In genomic region chr7:30971440-30971839, GRCh38 we compare ENCODE assay signal across 29 cellular contexts. TPM values are rescaled to one million over a fixed set of nuclear protein-coding genes. Genes with fewer than 3 reads are reported as not detected.
"Had no signal": no experiment of that assay in that cellular context is flagged by ENCODE, and none has a peak within 500 bp of the region (broad histone marks: within the 10 kb centered on the region; RNA-seq: fewer than 3 reads in every experiment).

No MANE protein-coding gene starts in this region.

- H3K9me3 ChIP-seq: ascending aorta, heart left ventricle, pancreas, psoas muscle, sigmoid colon, suprapubic skin, tibial artery, upper lobe of right lung had no signal

- H3K4me1 ChIP-seq: ascending aorta, pancreas, psoas muscle, suprapubic skin, upper lobe of right lung had no signal

- H3K27ac ChIP-seq: ascending aorta, cardiac muscle cell, heart left ventricle, pancreas, psoas muscle, sigmoid colon, suprapubic skin, tibial artery, upper lobe of right lung had no signal

- H3K4me3 Mint-ChIP-seq: activated CD4-positive, alpha-beta memory T cell treated with anti-CD3 and anti-CD28 coated beads for 36 hours; activated CD4-positive, alpha-beta T cell treated with anti-CD3 and anti-CD28 coated beads, Interleukin-2, amount 10 ng/mL, durations not matched to agents 24 days and 14 days; activated naive CD4-positive, alpha-beta T cell treated with anti-CD3 and anti-CD28 coated beads, Interleukin-2, amount 10 ng/mL, durations not matched to agents 7 days and 5 days; activated naive CD8-positive, alpha-beta T cell treated with anti-CD3 and anti-CD28 coated beads, Interleukin-2, amount 10 ng/mL, durations not matched to agents 7 days and 5 days; activated T-cell treated with anti-CD3 and anti-CD28 coated beads, Interleukin-2, amount 50 U/mL, for 24 hours; brain; immature natural killer cell; naive B cell had no signal

- H3K9me3 Mint-ChIP-seq: activated CD4-positive, alpha-beta memory T cell treated with anti-CD3 and anti-CD28 coated beads for 36 hours; activated CD4-positive, alpha-beta T cell treated with anti-CD3 and anti-CD28 coated beads, Interleukin-2, amount 10 ng/mL, durations not matched to agents 24 days and 14 days; activated naive CD4-positive, alpha-beta T cell treated with anti-CD3 and anti-CD28 coated beads, Interleukin-2, amount 10 ng/mL, durations not matched to agents 7 days and 5 days; activated naive CD8-positive, alpha-beta T cell treated with anti-CD3 and anti-CD28 coated beads, Interleukin-2, amount 10 ng/mL, durations not matched to agents 7 days and 5 days; activated T-cell treated with anti-CD3 and anti-CD28 coated beads, Interleukin-2, amount 50 U/mL, for 24 hours; brain; immature natural killer cell had no signal

- ATAC-seq: T-helper 17 cell, upper lobe of right lung had no signal

- H3K27ac Mint-ChIP-seq: activated CD4-positive, alpha-beta memory T cell treated with anti-CD3 and anti-CD28 coated beads for 36 hours; activated CD4-positive, alpha-beta T cell treated with anti-CD3 and anti-CD28 coated beads, Interleukin-2, amount 10 ng/mL, durations not matched to agents 24 days and 14 days; activated naive CD4-positive, alpha-beta T cell treated with anti-CD3 and anti-CD28 coated beads, Interleukin-2, amount 10 ng/mL, durations not matched to agents 7 days and 5 days; activated naive CD8-positive, alpha-beta T cell treated with anti-CD3 and anti-CD28 coated beads, Interleukin-2, amount 10 ng/mL, durations not matched to agents 7 days and 5 days; activated T-cell treated with anti-CD3 and anti-CD28 coated beads, Interleukin-2, amount 50 U/mL, for 24 hours; brain; immature natural killer cell; T-helper 17 cell had no signal

- H3K36me3 Mint-ChIP-seq: activated CD4-positive, alpha-beta memory T cell treated with anti-CD3 and anti-CD28 coated beads for 36 hours; activated naive CD4-positive, alpha-beta T cell treated with anti-CD3 and anti-CD28 coated beads, Interleukin-2, amount 10 ng/mL, durations not matched to agents 7 days and 5 days; activated naive CD8-positive, alpha-beta T cell treated with anti-CD3 and anti-CD28 coated beads, Interleukin-2, amount 10 ng/mL, durations not matched to agents 7 days and 5 days; brain; immature natural killer cell; naive B cell had no signal

- H3K27me3 ChIP-seq: ascending aorta, pancreas, upper lobe of right lung had no signal

- DNase-seq: activated CD4-positive, alpha-beta memory T cell treated with anti-CD3 and anti-CD28 coated beads for 36 hours; activated CD4-positive, alpha-beta T cell treated with anti-CD3 and anti-CD28 coated beads, Interleukin-2, amount 10 ng/mL, durations not matched to agents 24 days and 14 days; activated CD4-positive, CD25-positive, alpha-beta regulatory T cell treated with anti-CD3 and anti-CD28 coated beads, Interleukin-2, amount 50 U/mL, for 72 hours; activated gamma-delta T cell; activated naive CD4-positive, alpha-beta T cell treated with anti-CD3 and anti-CD28 coated beads, Interleukin-2, amount 10 ng/mL, durations not matched to agents 7 days and 5 days; activated naive CD8-positive, alpha-beta T cell treated with anti-CD3 and anti-CD28 coated beads, Interleukin-2, amount 10 ng/mL, durations not matched to agents 7 days and 5 days; activated T-cell treated with anti-CD3 and anti-CD28 coated beads, Interleukin-2, amount 50 U/mL, for 24 hours; cortex of kidney; foreskin fibroblast; heart left ventricle; hypothalamus; immature natural killer cell; kidney glomerular epithelial cell; naive B cell; psoas muscle; sigmoid colon; small intestine; stimulated activated naive CD4-positive, alpha-beta T cell; T-helper 17 cell; T1000; tibial artery; upper lobe of right lung had no signal

- H3K4me3 ChIP-seq: ascending aorta, cardiac muscle cell, heart left ventricle, pancreas, psoas muscle, sigmoid colon, suprapubic skin, tibial artery, upper lobe of right lung had no signal

- H3K36me3 ChIP-seq: ascending aorta, cardiac muscle cell, heart left ventricle, pancreas, sigmoid colon, suprapubic skin, tibial artery, upper lobe of right lung had no signal

RNA-seq across cellular contexts. Expression of gene GHRHR, which starts 7.7 kb away (rescaled TPM):
- total RNA-seq: activated CD4-positive, alpha-beta memory T cell treated with anti-CD3 and anti-CD28 coated beads for 36 hours; activated CD4-positive, alpha-beta T cell treated with anti-CD3 and anti-CD28 coated beads, Interleukin-2, amount 10 ng/mL, durations not matched to agents 24 days and 14 days; activated naive CD8-positive, alpha-beta T cell treated with anti-CD3 and anti-CD28 coated beads, Interleukin-2, amount 10 ng/mL, durations not matched to agents 7 days and 5 days; ascending aorta; cardiac muscle cell; endothelial cell of umbilical vein; heart left ventricle; lung microvascular endothelial cell; psoas muscle; sigmoid colon; T-helper 17 cell; upper lobe of right lung had no signal

RNA-seq across cellular contexts. Expression of gene AQP1, which starts 59.8 kb away (rescaled TPM):
- total RNA-seq: activated CD4-positive, alpha-beta T cell treated with anti-CD3 and anti-CD28 coated beads, Interleukin-2, amount 10 ng/mL, durations not matched to agents 24 days and 14 days had no signal
